ENCODE assay signal across 9 cellular contexts in genomic region chr9:35905912-35906679, GRCh38. TPM values are rescaled to one million over a fixed set of nuclear protein-coding genes. Genes with fewer than 3 reads are reported as not detected.
DNase-seq lines count a peak whose midpoint lies in the region; FAIRE-seq and TF ChIP-seq lines count a peak whose summit lies in the region.
"Had no signal": no experiment of that assay in that cellular context is flagged by ENCODE, and none has a peak within 500 bp of the region (broad histone marks: within the 10 kb centered on the region; RNA-seq: fewer than 3 reads in every experiment).

Gene HRCT1 (plus strand): TSS chr9:35906202. CDS start chr9:35906288, 86 bp downstream.

- TF ChIP-seq CTCF in spleen (IDR thresholded peaks at IDR 0.05 in 8 of 11, conservative IDR thresholded peaks at IDR 0.05 in 3 of 11): no peak

- no peaks in the 10 kb centered on the region for H3K36me3 ChIP-seq in spleen
- H3K36me3 ChIP-seq in effector memory CD4-positive, alpha-beta T cell (ENCODE audit: control insufficient read depth, insufficient read depth, low read length): no peaks in the 10 kb centered on the region

- WGBS in spleen, 5 donors: 62 to 76% (median 71%) methylated on average over 27 to 29 of the region's 30 CpGs

- H3K4me1 ChIP-seq in spleen: peaks cover 57 to 85% (median 79%) of the 10 kb centered on the region in 6 donors
- H3K4me1 ChIP-seq in effector memory CD4-positive, alpha-beta T cell (ENCODE audit: control insufficient read depth, insufficient read depth, low read length, poor library complexity, severe bottlenecking): peaks cover 45% of the 10 kb centered on the region

- no peaks in the 10 kb centered on the region for H3K36me3 Mint-ChIP-seq in activated CD4-positive, alpha-beta T cell treated with anti-CD3 and anti-CD28 coated beads, Interleukin-2, amount 10 ng/mL, durations not matched to agents 24 days and 14 days (ENCODE audit: low read depth)

- H3K27me3 Mint-ChIP-seq in activated CD4-positive, alpha-beta T cell treated with anti-CD3 and anti-CD28 coated beads, Interleukin-2, amount 10 ng/mL, durations not matched to agents 24 days and 14 days: peaks cover 10% of the 10 kb centered on the region

- intact Hi-C loops in activated CD4-positive, alpha-beta T cell treated with anti-CD3 and anti-CD28 coated beads, Interleukin-2, amount 10 ng/mL, durations not matched to agents 24 days and 14 days (cut with micrococcal nuclease): no loop called here
- intact Hi-C loops in spleen (cut with DNase I; ENCODE audit: low total_unique reads): loop anchor here (10.0 kb wide), 1 partner anchor 119 kb away; no protein-coding TSS in a partner anchor

- FAIRE-seq in GM19239 (lab: Jason Lieb, UNC): no peak

- H3K4me3 Mint-ChIP-seq in activated CD4-positive, alpha-beta T cell treated with anti-CD3 and anti-CD28 coated beads, Interleukin-2, amount 10 ng/mL, durations not matched to agents 24 days and 14 days: no peak within 1 kb of the TSS
- H3K4me3 Mint-ChIP-seq: activated B cell treated with CpG ODN at 0.5 μM for 24 hours had no signal

- DNase-seq in activated CD4-positive, alpha-beta T cell treated with anti-CD3 and anti-CD28 coated beads, Interleukin-2, amount 10 ng/mL, durations not matched to agents 24 days and 14 days: peak; percentile 47
- no peak for DNase-seq in activated CD4-positive, alpha-beta T cell treated with anti-CD3 and anti-CD28 coated beads for 1 hour
- DNase-seq in astrocyte of the hippocampus (ENCODE audit: low read depth, low spot score) (peak; percentile 97), iris pigment epithelial cell (ENCODE audit: low read depth) (peak; percentile 96), spleen (peak; percentile 88), GM19239 (ENCODE audit: insufficient read length, low spot score) (no peak), GM19238 (ENCODE audit: insufficient read length, low spot score) (no peak)
- no peak for DNase-seq in effector memory CD4-positive, alpha-beta T cell
- DNase-seq: activated B cell treated with CpG ODN at 0.5 μM for 24 hours had no signal

- H3K27ac Mint-ChIP-seq in activated CD4-positive, alpha-beta T cell treated with anti-CD3 and anti-CD28 coated beads, Interleukin-2, amount 10 ng/mL, durations not matched to agents 24 days and 14 days: no peak within 1 kb of the TSS
- H3K27ac Mint-ChIP-seq: activated B cell treated with CpG ODN at 0.5 μM for 24 hours had no signal

- H3K27ac ChIP-seq in spleen: peak within 1 kb of the TSS; percentile 54 to 82 (median 78)
- H3K27ac ChIP-seq in effector memory CD4-positive, alpha-beta T cell (ENCODE audit: insufficient read depth, low read length, poor library complexity, severe bottlenecking): no peak within 1 kb of the TSS

- TF ChIP-seq POLR2A in spleen (IDR thresholded peaks at IDR 0.05): no peak

- H3K4me3 ChIP-seq in spleen: no peak within 1 kb of the TSS
- H3K4me3 ChIP-seq in effector memory CD4-positive, alpha-beta T cell (ENCODE audit: insufficient read depth, low read depth, low read length, poor library complexity, severe bottlenecking): no peak within 1 kb of the TSS

- H3K9me3 ChIP-seq in spleen: no peaks in the 10 kb centered on the region
- H3K9me3 ChIP-seq in effector memory CD4-positive, alpha-beta T cell (ENCODE audit: control insufficient read depth, low read length): no peaks in the 10 kb centered on the region

- H3K27me3 ChIP-seq in spleen (replicated peaks in 1 of 7): peaks cover 0 to 19% (median 0%) of the 10 kb centered on the region in 7 donors
- no peaks in the 10 kb centered on the region for H3K27me3 ChIP-seq in effector memory CD4-positive, alpha-beta T cell (replicated peaks; ENCODE audit: control insufficient read depth, insufficient read depth, low read length, poor library complexity, severe bottlenecking)

- peaks cover 28% of the 10 kb centered on the region for H3K4me1 Mint-ChIP-seq in activated CD4-positive, alpha-beta T cell treated with anti-CD3 and anti-CD28 coated beads, Interleukin-2, amount 10 ng/mL, durations not matched to agents 24 days and 14 days

- H3K9me3 Mint-ChIP-seq in activated CD4-positive, alpha-beta T cell treated with anti-CD3 and anti-CD28 coated beads, Interleukin-2, amount 10 ng/mL, durations not matched to agents 24 days and 14 days: no peaks in the 10 kb centered on the region
- H3K9me3 Mint-ChIP-seq: activated B cell treated with CpG ODN at 0.5 μM for 24 hours had no signal

RNA-seq across cellular contexts. Expression of gene HRCT1, which starts in this region (rescaled TPM):
- total RNA-seq in activated CD4-positive, alpha-beta T cell treated with anti-CD3 and anti-CD28 coated beads, Interleukin-2, amount 10 ng/mL, durations not matched to agents 24 days and 14 days: not detected in 2 replicates
- 1 to 10 TPM in 2 of 7 donors, under 1 TPM in 1, not detected in 4; 0.65 to 2.5 (median 1.6) TPM for total RNA-seq in spleen
- polyA plus RNA-seq in spleen: 1 to 10 TPM in 1 of 3 donors, under 1 TPM in 2; 0.52 to 1.1 (median 0.70) TPM
- total RNA-seq: activated B cell treated with CpG ODN at 0.5 μM for 24 hours had no signal

Comparison
In these comparisons a context has a peak if more than half of its experiments do, and no peak if none do; other contexts are left out.
1. Peak in DNase-seq in activated CD4-positive, alpha-beta T cell treated with anti-CD3 and anti-CD28 coated beads, Interleukin-2, amount 10 ng/mL, durations not matched to agents 24 days and 14 days; RNA of the gene not detected or under 1 TPM.
2. DNase-seq: peak in astrocyte of the hippocampus (single experiment), iris pigment epithelial cell (single experiment) and spleen (single experiment); none in activated CD4-positive, alpha-beta T cell treated with anti-CD3 and anti-CD28 coated beads for 1 hour (single experiment), effector memory CD4-positive, alpha-beta T cell (0 of 3), GM19239 (single experiment) and GM19238 (single experiment).